ENCODE assay signal across 1 cellular context in the genomic region with DNA sequence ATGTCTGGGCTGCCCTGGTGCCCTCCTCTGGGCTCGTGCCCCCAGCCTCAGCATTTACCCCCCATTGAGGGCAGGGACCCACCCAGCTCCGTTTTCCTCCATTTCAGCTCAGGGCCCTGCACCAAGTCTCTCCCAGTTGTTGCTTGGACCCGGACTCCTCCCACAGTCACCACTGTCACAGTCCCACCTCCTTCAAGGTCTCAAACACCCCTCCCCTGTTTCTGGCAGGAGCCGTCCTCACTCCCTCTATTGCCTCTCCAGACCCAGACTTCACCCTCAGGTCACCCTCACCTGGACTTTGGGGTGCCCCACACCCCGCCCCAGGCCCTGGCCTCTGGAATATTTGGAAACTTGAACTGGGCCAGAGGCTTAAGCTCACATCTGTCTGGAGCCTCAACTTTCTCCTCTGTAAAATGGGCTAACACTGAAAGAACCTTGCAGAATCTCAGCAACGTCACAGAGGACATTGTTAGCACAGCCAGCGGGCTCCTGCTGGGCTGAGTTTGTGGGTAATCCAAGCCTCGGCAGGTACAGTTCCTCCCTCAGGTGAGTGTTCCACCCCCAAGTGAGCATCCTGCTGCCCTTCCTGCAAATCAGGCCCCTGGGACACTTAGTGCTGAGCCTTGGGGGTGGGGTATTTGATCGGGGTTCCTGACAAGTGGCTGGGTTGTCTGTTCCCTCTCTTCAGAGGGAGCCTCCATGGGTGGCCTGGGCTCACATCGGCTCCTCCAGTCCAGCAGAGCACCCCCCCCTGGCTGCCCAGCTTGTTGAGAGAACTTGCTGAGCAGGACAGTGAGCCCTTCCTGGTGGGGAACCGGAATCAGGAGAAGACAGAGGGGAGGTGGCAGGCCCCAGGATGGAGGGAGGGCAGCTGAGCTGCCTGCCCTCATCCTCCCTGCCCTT.
TF ChIP-seq lines count a peak whose summit lies in the region.

No MANE protein-coding gene starts in this region.

TF ChIP-seq in HepG2, 621 proteins besides CTCF, POLR2A, EP300 and RAD21 (continued from another document and continues in another):
- TF ChIP-seq, protein P1, sequence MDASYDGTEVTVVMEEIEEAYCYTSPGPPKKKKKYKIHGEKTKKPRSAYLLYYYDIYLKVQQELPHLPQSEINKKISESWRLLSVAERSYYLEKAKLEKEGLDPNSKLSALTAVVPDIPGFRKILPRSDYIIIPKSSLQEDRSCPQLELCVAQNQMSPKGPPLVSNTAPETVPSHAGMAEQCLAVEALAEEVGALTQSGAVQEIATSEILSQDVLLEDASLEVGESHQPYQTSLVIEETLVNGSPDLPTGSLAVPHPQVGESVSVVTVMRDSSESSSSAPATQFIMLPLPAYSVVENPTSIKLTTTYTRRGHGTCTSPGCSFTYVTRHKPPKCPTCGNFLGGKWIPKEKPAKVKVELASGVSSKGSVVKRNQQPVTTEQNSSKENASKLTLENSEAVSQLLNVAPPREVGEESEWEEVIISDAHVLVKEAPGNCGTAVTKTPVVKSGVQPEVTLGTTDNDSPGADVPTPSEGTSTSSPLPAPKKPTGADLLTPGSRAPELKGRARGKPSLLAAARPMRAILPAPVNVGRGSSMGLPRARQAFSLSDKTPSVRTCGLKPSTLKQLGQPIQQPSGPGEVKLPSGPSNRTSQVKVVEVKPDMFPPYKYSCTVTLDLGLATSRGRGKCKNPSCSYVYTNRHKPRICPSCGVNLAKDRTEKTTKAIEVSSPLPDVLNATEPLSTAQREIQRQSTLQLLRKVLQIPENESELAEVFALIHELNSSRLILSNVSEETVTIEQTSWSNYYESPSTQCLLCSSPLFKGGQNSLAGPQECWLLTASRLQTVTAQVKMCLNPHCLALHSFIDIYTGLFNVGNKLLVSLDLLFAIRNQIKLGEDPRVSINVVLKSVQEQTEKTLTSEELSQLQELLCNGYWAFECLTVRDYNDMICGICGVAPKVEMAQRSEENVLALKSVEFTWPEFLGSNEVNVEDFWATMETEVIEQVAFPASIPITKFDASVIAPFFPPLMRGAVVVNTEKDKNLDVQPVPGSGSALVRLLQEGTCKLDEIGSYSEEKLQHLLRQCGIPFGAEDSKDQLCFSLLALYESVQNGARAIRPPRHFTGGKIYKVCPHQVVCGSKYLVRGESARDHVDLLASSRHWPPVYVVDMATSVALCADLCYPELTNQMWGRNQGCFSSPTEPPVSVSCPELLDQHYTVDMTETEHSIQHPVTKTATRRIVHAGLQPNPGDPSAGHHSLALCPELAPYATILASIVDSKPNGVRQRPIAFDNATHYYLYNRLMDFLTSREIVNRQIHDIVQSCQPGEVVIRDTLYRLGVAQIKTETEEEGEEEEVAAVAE (CRISPR knock-in tag; IDR thresholded peaks at IDR 0.05; ENCODE audit: borderline replicate concordance) = no peak
- TF ChIP-seq, protein P2, sequence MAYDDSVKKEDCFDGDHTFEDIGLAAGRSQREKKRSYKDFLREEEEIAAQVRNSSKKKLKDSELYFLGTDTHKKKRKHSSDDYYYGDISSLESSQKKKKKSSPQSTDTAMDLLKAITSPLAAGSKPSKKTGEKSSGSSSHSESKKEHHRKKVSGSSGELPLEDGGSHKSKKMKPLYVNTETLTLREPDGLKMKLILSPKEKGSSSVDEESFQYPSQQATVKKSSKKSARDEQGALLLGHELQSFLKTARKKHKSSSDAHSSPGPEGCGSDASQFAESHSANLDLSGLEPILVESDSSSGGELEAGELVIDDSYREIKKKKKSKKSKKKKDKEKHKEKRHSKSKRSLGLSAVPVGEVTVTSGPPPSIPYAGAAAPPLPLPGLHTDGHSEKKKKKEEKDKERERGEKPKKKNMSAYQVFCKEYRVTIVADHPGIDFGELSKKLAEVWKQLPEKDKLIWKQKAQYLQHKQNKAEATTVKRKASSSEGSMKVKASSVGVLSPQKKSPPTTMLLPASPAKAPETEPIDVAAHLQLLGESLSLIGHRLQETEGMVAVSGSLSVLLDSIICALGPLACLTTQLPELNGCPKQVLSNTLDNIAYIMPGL (CRISPR knock-in tag; IDR thresholded peaks at IDR 0.05; ENCODE audit: borderline replicate concordance in 1 of 2, low read depth in 1 of 2) = no peak
- TF ChIP-seq, protein P3, sequence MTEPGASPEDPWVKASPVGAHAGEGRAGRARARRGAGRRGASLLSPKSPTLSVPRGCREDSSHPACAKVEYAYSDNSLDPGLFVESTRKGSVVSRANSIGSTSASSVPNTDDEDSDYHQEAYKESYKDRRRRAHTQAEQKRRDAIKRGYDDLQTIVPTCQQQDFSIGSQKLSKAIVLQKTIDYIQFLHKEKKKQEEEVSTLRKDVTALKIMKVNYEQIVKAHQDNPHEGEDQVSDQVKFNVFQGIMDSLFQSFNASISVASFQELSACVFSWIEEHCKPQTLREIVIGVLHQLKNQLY (CRISPR knock-in tag; IDR thresholded peaks at IDR 0.05) = no peak
- TF ChIP-seq ASH2L (IDR thresholded peaks at IDR 0.05; ENCODE audit: insufficient read length, low read depth, low read length) (peak; percentile 23), FOXA3 (CRISPR knock-in tag; IDR thresholded peaks at IDR 0.05) (no peak), ZC3H13 (CRISPR knock-in tag; IDR thresholded peaks at IDR 0.05) (no peak), ESRRA (CRISPR knock-in tag; IDR thresholded peaks at IDR 0.05; ENCODE audit: low read depth) (no peak), ADNP (CRISPR knock-in tag; IDR thresholded peaks at IDR 0.05) (peak; percentile 30; the same call in 1 of the 2 replicates), ZNF225 (CRISPR knock-in tag; IDR thresholded peaks at IDR 0.05) (0 out of 2 replicates have a peak, but pooled peaks have one; percentile 49), ZNF263 (CRISPR knock-in tag; IDR thresholded peaks at IDR 0.05) (peak; percentile 6; the same call in 1 of the 2 replicates), ZNF616 (CRISPR knock-in tag; IDR thresholded peaks at IDR 0.05; ENCODE audit: low read depth) (no peak), ZNF30 (CRISPR knock-in tag; IDR thresholded peaks at IDR 0.05) (no peak), BORCS8-MEF2B (CRISPR knock-in tag; IDR thresholded peaks at IDR 0.05) (0 out of 2 replicates have a peak, but pooled peaks have one; percentile 47), ZNF572 (CRISPR knock-in tag; IDR thresholded peaks at IDR 0.05) (no peak), ZNF121 (CRISPR knock-in tag; IDR thresholded peaks at IDR 0.05) (no peak), HDAC6 (IDR thresholded peaks at IDR 0.05; ENCODE audit: low read depth, low read length) (no peak), ZNF253 (CRISPR knock-in tag; IDR thresholded peaks at IDR 0.05; ENCODE audit: borderline replicate concordance) (0 out of 2 replicates have a peak, but pooled peaks have one; percentile 33), ZMYM3 (CRISPR knock-in tag; IDR thresholded peaks at IDR 0.05) (peak; percentile 93), XBP1 (CRISPR knock-in tag; IDR thresholded peaks at IDR 0.05) (no peak), BRCA1 (CRISPR knock-in tag; IDR thresholded peaks at IDR 0.05) (no peak), NFE2L2 (IDR thresholded peaks at IDR 0.05; ENCODE audit: low read length) (no peak), NRL (CRISPR knock-in tag; IDR thresholded peaks at IDR 0.05; ENCODE audit: borderline replicate concordance) (0 out of 2 replicates have a peak, but pooled peaks have one; percentile 22), ZNF652 (CRISPR knock-in tag; IDR thresholded peaks at IDR 0.05; ENCODE audit: borderline replicate concordance, low read depth) (no peak)
- TF ChIP-seq, protein P4, sequence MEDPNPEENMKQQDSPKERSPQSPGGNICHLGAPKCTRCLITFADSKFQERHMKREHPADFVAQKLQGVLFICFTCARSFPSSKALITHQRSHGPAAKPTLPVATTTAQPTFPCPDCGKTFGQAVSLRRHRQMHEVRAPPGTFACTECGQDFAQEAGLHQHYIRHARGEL (CRISPR knock-in tag; IDR thresholded peaks at IDR 0.05) = 0 out of 2 replicates have a peak, but pooled peaks have one; percentile 23
- TF ChIP-seq, protein P5, sequence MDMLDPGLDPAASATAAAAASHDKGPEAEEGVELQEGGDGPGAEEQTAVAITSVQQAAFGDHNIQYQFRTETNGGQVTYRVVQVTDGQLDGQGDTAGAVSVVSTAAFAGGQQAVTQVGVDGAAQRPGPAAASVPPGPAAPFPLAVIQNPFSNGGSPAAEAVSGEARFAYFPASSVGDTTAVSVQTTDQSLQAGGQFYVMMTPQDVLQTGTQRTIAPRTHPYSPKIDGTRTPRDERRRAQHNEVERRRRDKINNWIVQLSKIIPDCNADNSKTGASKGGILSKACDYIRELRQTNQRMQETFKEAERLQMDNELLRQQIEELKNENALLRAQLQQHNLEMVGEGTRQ (IDR thresholded peaks at IDR 0.05; ENCODE audit: low read depth, low read length) = no peak
- TF ChIP-seq, protein P5 (CRISPR knock-in tag; IDR thresholded peaks at IDR 0.05; ENCODE audit: borderline replicate concordance) = no peak
- TF ChIP-seq, protein P6, sequence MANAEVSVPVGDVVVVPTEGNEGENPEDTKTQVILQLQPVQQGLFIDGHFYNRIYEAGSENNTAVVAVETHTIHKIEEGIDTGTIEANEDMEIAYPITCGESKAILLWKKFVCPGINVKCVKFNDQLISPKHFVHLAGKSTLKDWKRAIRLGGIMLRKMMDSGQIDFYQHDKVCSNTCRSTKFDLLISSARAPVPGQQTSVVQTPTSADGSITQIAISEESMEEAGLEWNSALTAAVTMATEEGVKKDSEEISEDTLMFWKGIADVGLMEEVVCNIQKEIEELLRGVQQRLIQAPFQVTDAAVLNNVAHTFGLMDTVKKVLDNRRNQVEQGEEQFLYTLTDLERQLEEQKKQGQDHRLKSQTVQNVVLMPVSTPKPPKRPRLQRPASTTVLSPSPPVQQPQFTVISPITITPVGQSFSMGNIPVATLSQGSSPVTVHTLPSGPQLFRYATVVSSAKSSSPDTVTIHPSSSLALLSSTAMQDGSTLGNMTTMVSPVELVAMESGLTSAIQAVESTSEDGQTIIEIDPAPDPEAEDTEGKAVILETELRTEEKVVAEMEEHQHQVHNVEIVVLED (CRISPR knock-in tag; IDR thresholded peaks at IDR 0.05; ENCODE audit: borderline replicate concordance) = no peak
- TF ChIP-seq, protein P7, sequence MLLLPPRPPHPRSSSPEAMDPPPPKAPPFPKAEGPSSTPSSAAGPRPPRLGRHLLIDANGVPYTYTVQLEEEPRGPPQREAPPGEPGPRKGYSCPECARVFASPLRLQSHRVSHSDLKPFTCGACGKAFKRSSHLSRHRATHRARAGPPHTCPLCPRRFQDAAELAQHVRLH (CRISPR knock-in tag; IDR thresholded peaks at IDR 0.05; ENCODE audit: borderline replicate concordance, low read depth) = no peak
- TF ChIP-seq, protein P8, sequence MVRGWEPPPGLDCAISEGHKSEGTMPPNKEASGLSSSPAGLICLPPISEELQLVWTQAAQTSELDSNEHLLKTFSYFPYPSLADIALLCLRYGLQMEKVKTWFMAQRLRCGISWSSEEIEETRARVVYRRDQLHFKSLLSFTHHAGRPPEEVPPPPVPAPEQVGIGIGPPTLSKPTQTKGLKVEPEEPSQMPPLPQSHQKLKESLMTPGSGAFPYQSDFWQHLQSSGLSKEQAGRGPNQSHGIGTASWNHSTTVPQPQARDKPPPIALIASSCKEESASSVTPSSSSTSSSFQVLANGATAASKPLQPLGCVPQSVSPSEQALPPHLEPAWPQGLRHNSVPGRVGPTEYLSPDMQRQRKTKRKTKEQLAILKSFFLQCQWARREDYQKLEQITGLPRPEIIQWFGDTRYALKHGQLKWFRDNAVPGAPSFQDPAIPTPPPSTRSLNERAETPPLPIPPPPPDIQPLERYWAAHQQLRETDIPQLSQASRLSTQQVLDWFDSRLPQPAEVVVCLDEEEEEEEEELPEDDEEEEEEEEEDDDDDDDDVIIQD (CRISPR knock-in tag; IDR thresholded peaks at IDR 0.05; ENCODE audit: low read depth) = no peak
- TF ChIP-seq, protein P9, sequence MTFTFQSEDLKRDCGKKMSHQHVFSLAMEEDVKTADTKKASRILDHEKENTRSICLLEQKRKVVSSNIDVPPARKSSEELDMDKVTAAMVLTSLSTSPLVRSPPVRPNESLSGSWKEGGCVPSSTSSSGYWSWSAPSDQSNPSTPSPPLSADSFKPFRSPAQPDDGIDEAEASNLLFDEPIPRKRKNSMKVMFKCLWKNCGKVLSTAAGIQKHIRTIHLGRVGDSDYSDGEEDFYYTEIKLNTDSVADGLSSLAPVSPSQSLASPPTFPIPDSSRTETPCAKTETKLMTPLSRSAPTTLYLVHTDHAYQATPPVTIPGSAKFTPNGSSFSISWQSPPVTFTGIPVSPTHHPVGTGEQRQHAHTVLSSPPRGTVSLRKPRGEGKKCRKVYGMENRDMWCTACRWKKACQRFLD (CRISPR knock-in tag; IDR thresholded peaks at IDR 0.05; ENCODE audit: borderline replicate concordance) = no peak
- TF ChIP-seq, protein P10, sequence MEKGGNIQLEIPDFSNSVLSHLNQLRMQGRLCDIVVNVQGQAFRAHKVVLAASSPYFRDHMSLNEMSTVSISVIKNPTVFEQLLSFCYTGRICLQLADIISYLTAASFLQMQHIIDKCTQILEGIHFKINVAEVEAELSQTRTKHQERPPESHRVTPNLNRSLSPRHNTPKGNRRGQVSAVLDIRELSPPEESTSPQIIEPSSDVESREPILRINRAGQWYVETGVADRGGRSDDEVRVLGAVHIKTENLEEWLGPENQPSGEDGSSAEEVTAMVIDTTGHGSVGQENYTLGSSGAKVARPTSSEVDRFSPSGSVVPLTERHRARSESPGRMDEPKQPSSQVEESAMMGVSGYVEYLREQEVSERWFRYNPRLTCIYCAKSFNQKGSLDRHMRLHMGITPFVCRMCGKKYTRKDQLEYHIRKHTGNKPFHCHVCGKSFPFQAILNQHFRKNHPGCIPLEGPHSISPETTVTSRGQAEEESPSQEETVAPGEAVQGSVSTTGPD (CRISPR knock-in tag; IDR thresholded peaks at IDR 0.05) = no peak
- TF ChIP-seq, protein P11, sequence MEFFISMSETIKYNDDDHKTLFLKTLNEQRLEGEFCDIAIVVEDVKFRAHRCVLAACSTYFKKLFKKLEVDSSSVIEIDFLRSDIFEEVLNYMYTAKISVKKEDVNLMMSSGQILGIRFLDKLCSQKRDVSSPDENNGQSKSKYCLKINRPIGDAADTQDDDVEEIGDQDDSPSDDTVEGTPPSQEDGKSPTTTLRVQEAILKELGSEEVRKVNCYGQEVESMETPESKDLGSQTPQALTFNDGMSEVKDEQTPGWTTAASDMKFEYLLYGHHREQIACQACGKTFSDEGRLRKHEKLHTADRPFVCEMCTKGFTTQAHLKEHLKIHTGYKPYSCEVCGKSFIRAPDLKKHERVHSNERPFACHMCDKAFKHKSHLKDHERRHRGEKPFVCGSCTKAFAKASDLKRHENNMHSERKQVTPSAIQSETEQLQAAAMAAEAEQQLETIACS (CRISPR knock-in tag; IDR thresholded peaks at IDR 0.05) = no peak
- TF ChIP-seq, protein P12, sequence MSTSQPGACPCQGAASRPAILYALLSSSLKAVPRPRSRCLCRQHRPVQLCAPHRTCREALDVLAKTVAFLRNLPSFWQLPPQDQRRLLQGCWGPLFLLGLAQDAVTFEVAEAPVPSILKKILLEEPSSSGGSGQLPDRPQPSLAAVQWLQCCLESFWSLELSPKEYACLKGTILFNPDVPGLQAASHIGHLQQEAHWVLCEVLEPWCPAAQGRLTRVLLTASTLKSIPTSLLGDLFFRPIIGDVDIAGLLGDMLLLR (CRISPR knock-in tag; IDR thresholded peaks at IDR 0.05) = no peak
- TF ChIP-seq, protein P13, sequence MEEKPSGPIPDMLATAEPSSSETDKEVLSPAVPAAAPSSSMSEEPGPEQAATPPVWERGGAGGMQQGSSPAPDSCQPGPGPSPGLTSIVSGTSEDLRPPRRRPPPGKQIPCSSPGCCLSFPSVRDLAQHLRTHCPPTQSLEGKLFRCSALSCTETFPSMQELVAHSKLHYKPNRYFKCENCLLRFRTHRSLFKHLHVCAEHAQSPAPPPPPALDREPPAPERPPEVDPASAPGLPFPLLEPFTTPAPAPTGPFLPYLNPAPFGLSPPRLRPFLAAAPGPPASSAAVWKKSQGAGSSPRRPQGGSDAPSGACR (CRISPR knock-in tag; IDR thresholded peaks at IDR 0.05) = no peak
